In genomic region chr22:24191381-24191841, GRCh38 we compare ENCODE assay signal across 20 cellular contexts. TPM values are rescaled to one million over a fixed set of nuclear protein-coding genes. Genes with fewer than 3 reads are reported as not detected.
DNase-seq lines count a peak whose midpoint lies in the region; ATAC-seq and TF ChIP-seq lines count a peak whose summit lies in the region.
"Had no signal": no experiment of that assay in that cellular context is flagged by ENCODE, and none has a peak within 500 bp of the region (broad histone marks: within the 10 kb centered on the region; RNA-seq: fewer than 3 reads in every experiment).

No MANE protein-coding gene starts in this region.

- H3K27ac ChIP-seq in lower lobe of right lung, result peak overlapping the region; percentile 18

- H3K4me3 ChIP-seq in lower lobe of right lung, result no peak overlapping the region
- H3K4me3 ChIP-seq: ascending aorta, coronary artery, smooth muscle cell had no signal

- POLR2A ChIA-PET in activated B cell treated with CpG ODN at 0.5 μM for 24 hours (lab: Charles Lee), result no interaction called here

- H3K9me3 Mint-ChIP-seq in activated B cell treated with CpG ODN at 0.5 μM for 24 hours, result no peaks in the 10 kb centered on the region
- H3K9me3 Mint-ChIP-seq: activated CD4-positive, alpha-beta T cell treated with anti-CD3 and anti-CD28 coated beads, Interleukin-2, amount 10 ng/mL, durations not matched to agents 7 days and 5 days; mesothelial cell of epicardium had no signal

- H3K27ac Mint-ChIP-seq in activated B cell treated with CpG ODN at 0.5 μM for 24 hours, result no peak overlapping the region
- H3K27ac Mint-ChIP-seq: activated CD4-positive, alpha-beta T cell treated with anti-CD3 and anti-CD28 coated beads, Interleukin-2, amount 10 ng/mL, durations not matched to agents 7 days and 5 days; mesothelial cell of epicardium had no signal

- H3K4me3 Mint-ChIP-seq in activated B cell treated with CpG ODN at 0.5 μM for 24 hours, result no peak overlapping the region
- H3K4me3 Mint-ChIP-seq: activated CD4-positive, alpha-beta T cell treated with anti-CD3 and anti-CD28 coated beads, Interleukin-2, amount 10 ng/mL, durations not matched to agents 7 days and 5 days; CD4-positive, alpha-beta memory T cell; mesothelial cell of epicardium had no signal

- intact Hi-C loops in left ventricle myocardium superior (cut with micrococcal nuclease), result no loop called here
- intact Hi-C loops in cardiac septum (cut with DNase I), result no loop called here
- intact Hi-C loops in activated B cell treated with CpG ODN at 0.5 μM for 24 hours (cut with micrococcal nuclease), result no loop called here
- intact Hi-C loops in lower lobe of right lung (cut with DNase I), result no loop called here

- TF ChIP-seq CTCF in activated B cell treated with CpG ODN at 0.5 μM for 24 hours (IDR thresholded peaks at IDR 0.05) (no peak), lower lobe of right lung (IDR thresholded peaks at IDR 0.05) (no peak)

- no peaks in the 10 kb centered on the region for H3K36me3 Mint-ChIP-seq in activated B cell treated with CpG ODN at 0.5 μM for 24 hours (ENCODE audit: low read depth)
- H3K36me3 Mint-ChIP-seq: CD4-positive, alpha-beta memory T cell; mesothelial cell of epicardium had no signal

- H3K4me1 Mint-ChIP-seq in activated B cell treated with CpG ODN at 0.5 μM for 24 hours, result no peaks in the 10 kb centered on the region

- CTCF ChIA-PET in activated B cell treated with CpG ODN at 0.5 μM for 24 hours (lab: Charles Lee), result no interaction called here

- no peaks in the 10 kb centered on the region for H3K27me3 ChIP-seq in lower lobe of right lung (ENCODE audit: low read depth)
- H3K27me3 ChIP-seq: ascending aorta had no signal

- ATAC-seq in left ventricle myocardium superior, result no peak
- ATAC-seq in activated B cell treated with CpG ODN at 0.5 μM for 24 hours (ENCODE audit: low read depth), result no peak
- no peak for ATAC-seq in lower lobe of right lung
- no peak for ATAC-seq in HG03457 (IDR thresholded peaks at IDR 0.05; ENCODE audit: unreplicated experiment)
- ATAC-seq in activated CD4-positive, CD25-positive, alpha-beta regulatory T cell treated with anti-CD3 and anti-CD28 coated beads, Interleukin-2, amount 50 U/mL, for 24 hours, result no peak
- no peak for ATAC-seq in GM21526 (IDR thresholded peaks at IDR 0.05; ENCODE audit: low FRiP score, unreplicated experiment)

- no peaks in the 10 kb centered on the region for H3K9me3 ChIP-seq in lower lobe of right lung
- H3K9me3 ChIP-seq: ascending aorta had no signal

- peaks cover 23% of the 10 kb centered on the region for H3K36me3 ChIP-seq in lower lobe of right lung

- peak; percentile 34 for DNase-seq in left ventricle myocardium superior
- DNase-seq in cardiac septum (ENCODE audit: low spot score), result no peak
- DNase-seq in activated B cell treated with CpG ODN at 0.5 μM for 24 hours, result peak; percentile 13
- no peak for DNase-seq in lower lobe of right lung
- DNase-seq in NCI-H2107 treated with DMSO at 0.1 percent for 48 hours (lab: John Stamatoyannopoulos, UW; ENCODE audit: unreplicated experiment), result no peak
- DNase-seq: activated CD4-positive, alpha-beta T cell treated with anti-CD3 and anti-CD28 coated beads, Interleukin-2, amount 10 ng/mL, durations not matched to agents 7 days and 5 days; activated naive CD4-positive, alpha-beta T cell treated with Interleukin-2 at 50 U/mL for 16 hours; CD4-positive, alpha-beta memory T cell; DMS79 treated with DMSO at 0.1 percent for 48 hours; foreskin fibroblast; NCI-H1105; NCI-H774 had no signal

- H3K27me3 Mint-ChIP-seq in activated B cell treated with CpG ODN at 0.5 μM for 24 hours, result peaks cover 3% of the 10 kb centered on the region
- H3K27me3 Mint-ChIP-seq: activated CD4-positive, alpha-beta T cell treated with anti-CD3 and anti-CD28 coated beads, Interleukin-2, amount 10 ng/mL, durations not matched to agents 7 days and 5 days; CD4-positive, alpha-beta memory T cell had no signal

- peaks cover 28% of the 10 kb centered on the region for H3K4me1 ChIP-seq in lower lobe of right lung

RNA-seq across cellular contexts. Expression of gene SUSD2, which starts 10.1 kb away (rescaled TPM):
- 3.3 TPM for total RNA-seq in left ventricle myocardium superior
- 3.1 TPM for total RNA-seq in cardiac septum
- 0.39 and 0.93 TPM in 2 replicates for total RNA-seq in activated B cell treated with CpG ODN at 0.5 μM for 24 hours
- total RNA-seq in lower lobe of right lung, result 200 TPM

RNA-seq across cellular contexts. Expression of gene GGT5, which starts 53.5 kb away (rescaled TPM):
- 19.8 TPM for total RNA-seq in left ventricle myocardium superior
- total RNA-seq in cardiac septum, result 12.2 TPM
- total RNA-seq in activated B cell treated with CpG ODN at 0.5 μM for 24 hours, result not detected in 2 replicates
- 29.4 TPM for total RNA-seq in lower lobe of right lung
- total RNA-seq: CD4-positive, alpha-beta memory T cell; H1 had no signal

Comparison
In these comparisons a context has a peak if more than half of its experiments do, and no peak if none do; other contexts are left out.
1. DNase-seq: peak in left ventricle myocardium superior (single experiment) and activated B cell treated with CpG ODN at 0.5 μM for 24 hours (single experiment); none in cardiac septum (single experiment), lower lobe of right lung (single experiment) and NCI-H2107 treated with DMSO at 0.1 percent for 48 hours (single experiment).
2. RNA of gene SUSD2, which starts 10.1 kb away (total RNA-seq): 200 TPM in lower lobe of right lung (single experiment); 3.3 TPM in left ventricle myocardium superior (single experiment), 3.1 TPM in cardiac septum (single experiment) and 0.39 to 0.93 TPM in activated B cell treated with CpG ODN at 0.5 μM for 24 hours; every median in the first group is over 10 times any median in the second.
3. RNA of gene GGT5, which starts 53.5 kb away (total RNA-seq): 29.4 TPM in lower lobe of right lung (single experiment), 19.8 TPM in left ventricle myocardium superior (single experiment) and 12.2 TPM in cardiac septum (single experiment); not detected in activated B cell treated with CpG ODN at 0.5 μM for 24 hours; every median in the first group is over 10 times any median in the second.